In genomic region chr11:86186420-86186819, GRCh38 we compare ENCODE assay signal across 25 cellular contexts.
"Had no signal": no experiment of that assay in that cellular context is flagged by ENCODE, and none has a peak within 500 bp of the region (broad histone marks: within the 10 kb centered on the region; RNA-seq: fewer than 3 reads in every experiment).

No MANE protein-coding gene starts in this region.

- H3K27ac ChIP-seq: body of pancreas, cardiac muscle cell, left lung, pancreas, psoas muscle, upper lobe of right lung, VCaP had no signal

- DNase-seq: activated CD4-positive, alpha-beta T cell treated with anti-CD3 and anti-CD28 coated beads for 4 hours; activated CD4-positive, alpha-beta T cell treated with anti-CD3 and anti-CD28 coated beads, Interleukin-2, amount 50 U/mL, for 4 hours; activated CD8-positive, alpha-beta memory T cell treated with anti-CD3 and anti-CD28 coated beads for 24 hours; activated effector memory CD4-positive, alpha-beta T cell treated with Interleukin-2 at 50 U/mL for 16 hours; activated naive CD4-positive, alpha-beta T cell treated with Interleukin-2 at 50 U/mL for 16 hours; anterior cingulate cortex; body of pancreas; cortex of kidney; effector memory CD8-positive, alpha-beta T cell; erythroblast; foreskin fibroblast; left lung; mucosa of descending colon; nephron progenitor cell; pancreas; psoas muscle; stimulated activated CD4-positive, alpha-beta T cell treated with anti-CD3 and anti-CD28 coated beads, Interleukin-12 subunit alpha, Interleukin-12 subunit beta, amount 100 ng/mL, for 4 hours; stimulated activated CD4-positive, alpha-beta T cell treated with anti-CD3 and anti-CD28 coated beads, Interleukin-4, amount 100 ng/mL, for 1 hour; T-helper 1 cell; tibial artery; upper lobe of right lung had no signal

- H3K4me3 ChIP-seq: body of pancreas, cardiac muscle cell, left lung, mucosa of descending colon, pancreas, psoas muscle, tibial artery, upper lobe of right lung had no signal

- H3K9me3 ChIP-seq: body of pancreas, left lung, mucosa of descending colon, pancreas, psoas muscle, tibial artery, upper lobe of right lung had no signal

- ATAC-seq: body of pancreas; effector memory CD8-positive, alpha-beta T cell; left lung; mucosa of descending colon; pancreas; psoas muscle; stimulated activated effector memory CD8-positive, alpha-beta T cell treated with anti-CD3 and anti-CD28 coated beads, Interleukin-12 subunit alpha, Interleukin-12 subunit beta, amount 100 ng/mL, for 72 hours; upper lobe of right lung had no signal

- H3K27me3 ChIP-seq: body of pancreas, cardiac muscle cell, left lung, pancreas, tibial artery, upper lobe of right lung had no signal

- H3K4me1 ChIP-seq: body of pancreas, pancreas had no signal

- H3K36me3 ChIP-seq: cardiac muscle cell, left lung, pancreas, tibial artery, upper lobe of right lung had no signal

- FAIRE-seq: pancreas, TTC549 had no signal
